Comparison of ENCODE assay signal across 11 cellular contexts in genomic region chr7:129864042-129864441, GRCh38.
DNase-seq lines count a peak whose midpoint lies in the region; ATAC-seq and TF ChIP-seq lines count a peak whose summit lies in the region.
"Had no signal": no experiment of that assay in that cellular context is flagged by ENCODE, and none has a peak within 500 bp of the region (broad histone marks: within the 10 kb centered on the region; RNA-seq: fewer than 3 reads in every experiment).

No MANE protein-coding gene starts in this region.

- no peaks in the 10 kb centered on the region for H3K27me3 ChIP-seq in HCT116 (ENCODE audit: insufficient read depth, low read length)
- no peaks in the 10 kb centered on the region for H3K27me3 ChIP-seq in adrenal gland
- no peaks in the 10 kb centered on the region for H3K27me3 ChIP-seq in gastrocnemius medialis
- H3K27me3 ChIP-seq in colonic mucosa = no peaks in the 10 kb centered on the region

- no TSS peak for BruUV-seq in HCT116 (replicated peaks; lab: Mats Ljungman, UMichigan)

- no peak overlapping the region for H2AFZ ChIP-seq in HCT116 (ENCODE audit: low read depth, low read length, poor library complexity, severe bottlenecking)

- ATAC-seq in HCT116 = no peak
- peak; percentile 81 for ATAC-seq in Right ventricle myocardium superior (ENCODE audit: poor library complexity)
- ATAC-seq in gastrocnemius medialis = peak; percentile 49 to 62
- ATAC-seq in HG03135 (IDR thresholded peaks at IDR 0.05; ENCODE audit: unreplicated experiment) = no peak

- CTCF ChIA-PET in HCT116 (lab: Charles Lee) = no interaction called here

- POLR2A ChIA-PET in HCT116 (lab: Charles Lee) = no interaction called here

- H3K9ac ChIP-seq in HCT116 (ENCODE audit: low read length) (no peak overlapping the region), colonic mucosa (ENCODE audit: low read depth in 2 of 2, low read length in 2 of 2) (no peak overlapping the region)

- H3K36me3 ChIP-seq in HCT116 (ENCODE audit: control insufficient read depth in 1 of 2, insufficient read depth in 2 of 2, low read length in 2 of 2) (no peaks in the 10 kb centered on the region), adrenal gland (replicated peaks in 1 of 2) (no peaks in the 10 kb centered on the region), gastrocnemius medialis (no peaks in the 10 kb centered on the region), colonic mucosa (no peaks in the 10 kb centered on the region)

- in situ Hi-C loops in gastrocnemius medialis (cut with MboI; ENCODE audit: low sequenced_read_pairs in 4 of 4) = no loop called here

- TF ChIP-seq POLR2A in HCT116 (IDR thresholded peaks at IDR 0.05; ENCODE audit: borderline replicate concordance, extremely low read depth, insufficient read depth, insufficient read length) = no peak
- TF ChIP-seq POLR2A in adrenal gland (IDR thresholded peaks at IDR 0.05) = no peak
- TF ChIP-seq POLR2A in gastrocnemius medialis (IDR thresholded peaks at IDR 0.05) = no peak

- no peaks in the 10 kb centered on the region for H4K20me1 ChIP-seq in HCT116 (ENCODE audit: insufficient read depth)

- peaks cover 80% of the 10 kb centered on the region for H3K79me2 ChIP-seq in HCT116 (ENCODE audit: insufficient read depth, low read length)

- WGBS in adrenal gland, 4 donors = 28 to 44% (median 37%) methylated on average over 3 of the region's 3 CpGs

- no peak for TF ChIP-seq CTCF in HCT116 (IDR thresholded peaks at IDR 0.05 in 2 of 3, conservative IDR thresholded peaks at IDR 0.05 in 1 of 3; ENCODE audit: borderline replicate concordance in 1 of 3, insufficient read depth in 1 of 3, low read depth in 2 of 3, low read length in 2 of 3)
- TF ChIP-seq CTCF in adrenal gland (IDR thresholded peaks at IDR 0.05) = no peak
- TF ChIP-seq CTCF in gastrocnemius medialis (IDR thresholded peaks at IDR 0.05 in 4 of 5, conservative IDR thresholded peaks at IDR 0.05 in 1 of 5) = no peak
- TF ChIP-seq CTCF in colonic mucosa (IDR thresholded peaks at IDR 0.05) = no peak

- no peaks in the 10 kb centered on the region for H3K9me3 ChIP-seq in HCT116 (ENCODE audit: control insufficient read depth in 1 of 2, insufficient read depth in 1 of 2, low read depth in 1 of 2, low read length in 2 of 2)
- H3K9me3 ChIP-seq in adrenal gland (replicated peaks in 1 of 3) = no peaks in the 10 kb centered on the region
- H3K9me3 ChIP-seq in gastrocnemius medialis = no peaks in the 10 kb centered on the region
- no peaks in the 10 kb centered on the region for H3K9me3 ChIP-seq in colonic mucosa

- DNase-seq in HCT116 (ENCODE audit: low read depth, low spot score) (no peak), adrenal gland (peak in 4 of 7 donors; percentile 36 to 54 (median 52)), Right ventricle myocardium superior (no peak), gastrocnemius medialis (no peak), colonic mucosa (no peak), NCI-H1048 (lab: John Stamatoyannopoulos, UW) (no peak)
- no peak for DNase-seq in stimulated activated CD4-positive, alpha-beta T cell treated with anti-CD3 and anti-CD28 coated beads, Interleukin-2, amount 100 ng/mL, for 24 hours
- DNase-seq: endodermal cell, naive B cell, NCI-H1694 had no signal

- H3K4me3 ChIP-seq in HCT116 (replicated peaks in 1 of 2; ENCODE audit: low read depth in 1 of 2, low read length in 2 of 2) (no peak overlapping the region), adrenal gland (no peak overlapping the region), gastrocnemius medialis (no peak overlapping the region), colonic mucosa (no peak overlapping the region)

- RAD21 ChIA-PET in HCT116 (lab: Charles Lee; ENCODE audit: low non-redundant PET in 1 of 2, low total read pairs in 2 of 2, uncharacterized antibody in 2 of 2, unreplicated experiment in 2 of 2) = no interaction called here

- H3K4me1 ChIP-seq in HCT116 (ENCODE audit: control insufficient read depth in 1 of 2, insufficient read depth in 2 of 2, low read length in 2 of 2) = peaks cover 72 to 73% of the 10 kb centered on the region in 2 experiments
- peaks cover 54 to 83% of the 10 kb centered on the region in 2 donors for H3K4me1 ChIP-seq in adrenal gland (replicated peaks in 1 of 2)
- H3K4me1 ChIP-seq in gastrocnemius medialis = peaks cover 85 to 86% of the 10 kb centered on the region in 2 donors
- no peaks in the 10 kb centered on the region for H3K4me1 ChIP-seq in colonic mucosa

- intact Hi-C loops in HCT116 (cut with micrococcal nuclease) = no loop called here
- intact Hi-C loops in adrenal gland (cut with DNase I) = no loop called here
- intact Hi-C loops in Right ventricle myocardium superior (cut with DNase I) = no loop called here
- intact Hi-C loops in gastrocnemius medialis (cut with DNase I; ENCODE audit: low total_unique reads) = no loop called here
- intact Hi-C loops in colonic mucosa (cut with DNase I) = no loop called here

- peak overlapping the region; percentile 40; the same call in 1 of the 2 replicates for H3K27ac ChIP-seq in HCT116 (ENCODE audit: low read depth, low read length)
- H3K27ac ChIP-seq in adrenal gland = peak overlapping the region in 4 of 5 donors; percentile 19 to 63 (median 58)
- peak overlapping the region; percentile 58 to 78 (median 72) for H3K27ac ChIP-seq in gastrocnemius medialis
- H3K27ac ChIP-seq in colonic mucosa = no peak overlapping the region

- H3K4me2 ChIP-seq in HCT116 (ENCODE audit: low read length) = no peak overlapping the region

- TF ChIP-seq RAD21 in HCT116 (IDR thresholded peaks at IDR 0.05; ENCODE audit: low read depth) = no peak

- H3K9me2 ChIP-seq in HCT116 (ENCODE audit: insufficient read depth) = no peaks in the 10 kb centered on the region

TF ChIP-seq in HCT116, 20 proteins besides CTCF, POLR2A, EP300 and RAD21:
- no peak for TF ChIP-seq YY1 (IDR thresholded peaks at IDR 0.05; ENCODE audit: extremely low read depth, insufficient replicate concordance, low read depth, low read length)
- 0 out of 2 replicates have a peak, but pooled peaks have one; percentile 18 for TF ChIP-seq EGR1 (IDR thresholded peaks at IDR 0.05; ENCODE audit: low read depth)
- TF ChIP-seq ZNF274 (IDR thresholded peaks at IDR 0.05; ENCODE audit: low read depth, low read length) = no peak
- no peak for TF ChIP-seq ELF1 (IDR thresholded peaks at IDR 0.05; ENCODE audit: borderline replicate concordance, low read depth)

Comparison
In these comparisons a context has a peak if more than half of its experiments do, and no peak if none do; other contexts are left out.
1. ATAC-seq: peak in Right ventricle myocardium superior (single experiment) and gastrocnemius medialis (2 of 2); none in HCT116 (single experiment) and HG03135 (single experiment).
2. DNase-seq: peak in adrenal gland (4 of 7); none in HCT116 (single experiment), Right ventricle myocardium superior (single experiment), gastrocnemius medialis (0 of 2), colonic mucosa (single experiment), NCI-H1048 (single experiment) and stimulated activated CD4-positive, alpha-beta T cell treated with anti-CD3 and anti-CD28 coated beads, Interleukin-2, amount 100 ng/mL, for 24 hours (0 of 2).